Comparison of ENCODE assay signal across 20 cellular contexts in genomic region chr2:124426630-124427029, GRCh38.
DNase-seq lines count a peak whose midpoint lies in the region; ATAC-seq and TF ChIP-seq lines count a peak whose summit lies in the region.
"Had no signal": no experiment of that assay in that cellular context is flagged by ENCODE, and none has a peak within 500 bp of the region (broad histone marks: within the 10 kb centered on the region; RNA-seq: fewer than 3 reads in every experiment).

No MANE protein-coding gene starts in this region.

- in situ Hi-C loops in HAP-1 (cut with MboI; ENCODE audit: low sequenced_read_pairs), result no loop called here

- no peaks in the 10 kb centered on the region for H3K9me3 ChIP-seq in gastroesophageal sphincter
- H3K9me3 ChIP-seq in HAP-1, result no peaks in the 10 kb centered on the region
- H3K9me3 ChIP-seq: Caco-2 had no signal

- ATAC-seq in gastroesophageal sphincter (no peak), HG02852 (IDR thresholded peaks at IDR 0.05; ENCODE audit: unreplicated experiment) (no peak), HG03175 (IDR thresholded peaks at IDR 0.05; ENCODE audit: unreplicated experiment) (no peak)
- ATAC-seq: HepG2, Right ventricle myocardium inferior had no signal

- no peak overlapping the region for H3K27ac ChIP-seq in gastroesophageal sphincter

- H3K4me1 ChIP-seq in gastroesophageal sphincter (no peaks in the 10 kb centered on the region), HAP-1 (no peaks in the 10 kb centered on the region)
- H3K4me1 ChIP-seq: Caco-2 had no signal

- peak; percentile 27 for DNase-seq in NCI-H2227 treated with DMSO at 0.1 percent for 48 hours (lab: John Stamatoyannopoulos, UW)
- no peak for DNase-seq in NCI-H2227 (lab: John Stamatoyannopoulos, UW; ENCODE audit: unreplicated experiment)
- DNase-seq in cerebellum (ENCODE audit: low spot score), result peak; percentile 7
- peak; percentile 31 for DNase-seq in iPS-NIHi7 (ENCODE audit: extremely low spot score)
- DNase-seq in HAP-1 (ENCODE audit: low spot score in 2 of 2), result no peak
- DNase-seq: Caco-2; CD4-positive, alpha-beta T cell; GF-D8; GOT3; KBM-7; NCI-H1105 treated with DMSO at 0.1 percent for 48 hours; NCI-H187 treated with DMSO at 0.1 percent for 48 hours; NCI-H2171; NCI-H510A; NCI-H748 treated with DMSO at 0.1 percent for 48 hours had no signal

- H3K36me3 ChIP-seq in gastroesophageal sphincter (no peaks in the 10 kb centered on the region), HAP-1 (replicated peaks) (no peaks in the 10 kb centered on the region)

- no peak for TF ChIP-seq POLR2A in gastroesophageal sphincter (IDR thresholded peaks at IDR 0.05)

- TF ChIP-seq EP300 in gastroesophageal sphincter (IDR thresholded peaks at IDR 0.05), result no peak

- H3K4me3 ChIP-seq in gastroesophageal sphincter, result no peak overlapping the region
- H3K4me3 ChIP-seq in HAP-1, result no peak overlapping the region

- H3K27me3 ChIP-seq in gastroesophageal sphincter (no peaks in the 10 kb centered on the region), HAP-1 (ENCODE audit: low read depth) (no peaks in the 10 kb centered on the region)

- WGBS in gastroesophageal sphincter (ENCODE audit: low coverage in 1 of 2), 2 donors, result 60 to 86% methylated on average over 1 of the region's 3 CpGs

- TF ChIP-seq CTCF in gastroesophageal sphincter (IDR thresholded peaks at IDR 0.05), result no peak

Comparison
In these comparisons a context has a peak if more than half of its experiments do, and no peak if none do; other contexts are left out.
1. DNase-seq: peak in NCI-H2227 treated with DMSO at 0.1 percent for 48 hours (single experiment), cerebellum (single experiment) and iPS-NIHi7 (single experiment); none in NCI-H2227 (single experiment) and HAP-1 (0 of 2).